ENCODE assay signal across 32 cellular contexts in genomic region chr1:109541102-109541501, GRCh38. TPM values are rescaled to one million over a fixed set of nuclear protein-coding genes. Genes with fewer than 3 reads are reported as not detected.
"Had no signal": no experiment of that assay in that cellular context is flagged by ENCODE, and none has a peak within 500 bp of the region (broad histone marks: within the 10 kb centered on the region; RNA-seq: fewer than 3 reads in every experiment).

No MANE protein-coding gene starts in this region.

- H3K27me3 Mint-ChIP-seq: activated naive CD8-positive, alpha-beta T cell treated with anti-CD3 and anti-CD28 coated beads for 36 hours; T-cell had no signal

- H3K4me1 Mint-ChIP-seq: activated CD8-positive, alpha-beta memory T cell treated with anti-CD3 and anti-CD28 coated beads, Interleukin-2, amount 10 ng/mL, durations not matched to agents 7 days and 5 days; activated naive CD8-positive, alpha-beta T cell treated with anti-CD3 and anti-CD28 coated beads for 36 hours had no signal

- H3K4me3 ChIP-seq: breast epithelium, MG63 had no signal

- H3K27me3 ChIP-seq: breast epithelium had no signal

- DNase-seq: activated CD4-positive, alpha-beta T cell treated with anti-CD3 and anti-CD28 coated beads for 1 hour; activated CD4-positive, alpha-beta T cell treated with anti-CD3 and anti-CD28 coated beads for 48 hours; activated CD4-positive, alpha-beta T cell treated with anti-CD3 and anti-CD28 coated beads, Interleukin-2, amount 50 U/mL, for 48 hours; activated CD4-positive, CD25-positive, alpha-beta regulatory T cell; activated CD8-positive, alpha-beta memory T cell treated with anti-CD3 and anti-CD28 coated beads for 24 hours; activated CD8-positive, alpha-beta memory T cell treated with anti-CD3 and anti-CD28 coated beads, Interleukin-2, amount 10 ng/mL, durations not matched to agents 7 days and 5 days; activated CD8-positive, alpha-beta memory T cell treated with anti-CD3 and anti-CD28 coated beads, Interleukin-2, amount 50 U/mL, for 48 hours; activated effector memory CD4-positive, alpha-beta T cell treated with Interleukin-2 at 50 U/mL for 16 hours; activated naive CD4-positive, alpha-beta T cell treated with anti-CD3 and anti-CD28 coated beads, Interleukin-2, amount 50 U/mL, for 16 hours; activated naive CD8-positive, alpha-beta T cell treated with anti-CD3 and anti-CD28 coated beads for 36 hours; activated T-cell treated with anti-CD3 and anti-CD28 coated beads, Interleukin-2, amount 50 U/mL, for 48 hours; amniotic stem cell; aorta; Kasumi-1; MG63; NCI-H1048; NCI-H1105 treated with DMSO at 0.1 percent for 48 hours; NCI-H1436; NCI-H1694; NCI-H1930; NCI-H2081 treated with DMSO at 0.1 percent for 48 hours; NCI-H226; NCI-H446 treated with DMSO at 0.1 percent for 48 hours; NCI-H524; SHP77 treated with DMSO at 0.1 percent for 48 hours; T-cell; T-helper 2 cell; T-helper 9 cell; WERI-Rb-1 had no signal

- H3K4me3 Mint-ChIP-seq: activated CD8-positive, alpha-beta memory T cell treated with anti-CD3 and anti-CD28 coated beads, Interleukin-2, amount 10 ng/mL, durations not matched to agents 7 days and 5 days; activated naive CD8-positive, alpha-beta T cell treated with anti-CD3 and anti-CD28 coated beads for 36 hours; T-cell had no signal

- H3K9me3 ChIP-seq: breast epithelium, MG63 had no signal

- H3K36me3 ChIP-seq: breast epithelium, MG63, WERI-Rb-1 had no signal

- H3K4me1 ChIP-seq: breast epithelium had no signal

- H3K27ac ChIP-seq: breast epithelium, WERI-Rb-1 had no signal

- H3K27ac Mint-ChIP-seq: activated CD8-positive, alpha-beta memory T cell treated with anti-CD3 and anti-CD28 coated beads, Interleukin-2, amount 10 ng/mL, durations not matched to agents 7 days and 5 days; activated naive CD8-positive, alpha-beta T cell treated with anti-CD3 and anti-CD28 coated beads for 36 hours; T-cell had no signal

- H3K9me3 Mint-ChIP-seq: activated naive CD8-positive, alpha-beta T cell treated with anti-CD3 and anti-CD28 coated beads for 36 hours; T-cell had no signal

- H3K36me3 Mint-ChIP-seq: activated CD8-positive, alpha-beta memory T cell treated with anti-CD3 and anti-CD28 coated beads, Interleukin-2, amount 10 ng/mL, durations not matched to agents 7 days and 5 days; activated naive CD8-positive, alpha-beta T cell treated with anti-CD3 and anti-CD28 coated beads for 36 hours; T-cell had no signal

- ATAC-seq: activated CD8-positive, alpha-beta memory T cell treated with anti-CD3 and anti-CD28 coated beads, Interleukin-2, amount 10 ng/mL, durations not matched to agents 7 days and 5 days; Panc1; SK-N-SH treated with all-trans-retinoic acid at 6 μM for 48 hours; T-cell had no signal

RNA-seq across cellular contexts. Expression of gene GPR61, which starts 1.4 kb away (rescaled TPM):
- total RNA-seq: aorta, breast epithelium had no signal
- polyA plus RNA-seq: aorta had no signal
